In the genomic region with DNA sequence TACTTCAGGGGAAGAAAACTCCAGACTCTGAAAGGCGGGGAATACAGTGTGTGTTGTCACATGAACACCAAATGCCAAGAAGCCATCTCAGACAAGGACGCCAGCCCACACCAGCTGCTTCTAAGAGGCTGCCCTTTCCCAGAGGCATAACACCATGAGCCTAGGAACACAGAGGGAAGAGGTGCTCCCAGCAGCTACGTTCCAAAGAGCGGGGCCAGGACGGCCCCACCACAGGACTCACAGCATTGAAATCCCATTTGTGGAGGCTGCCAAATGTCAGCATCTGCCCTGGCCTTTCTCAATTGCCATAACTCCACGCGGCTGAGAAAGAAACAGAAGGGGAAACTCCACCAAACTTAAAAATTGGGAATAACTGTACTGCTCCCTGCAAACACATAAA, we compare ENCODE assay signal across 14 cellular contexts. TPM values are rescaled to one million over a fixed set of nuclear protein-coding genes. Genes with fewer than 3 reads are reported as not detected.
DNase-seq lines count a peak whose midpoint lies in the region; ATAC-seq and TF ChIP-seq lines count a peak whose summit lies in the region.
"Had no signal": no experiment of that assay in that cellular context is flagged by ENCODE, and none has a peak within 500 bp of the region (broad histone marks: within the 10 kb centered on the region; RNA-seq: fewer than 3 reads in every experiment).

No MANE protein-coding gene starts in this region.

- no peak for TF ChIP-seq POLR2A in esophagus squamous epithelium (IDR thresholded peaks at IDR 0.05)

- H3K27me3 ChIP-seq in SK-N-SH (ENCODE audit: insufficient read depth) (no peaks in the 10 kb centered on the region), heart right ventricle (no peaks in the 10 kb centered on the region), left lung (no peaks in the 10 kb centered on the region), esophagus squamous epithelium (no peaks in the 10 kb centered on the region)
- H3K27me3 ChIP-seq: adrenal gland had no signal

- POLR2A ChIA-PET in SK-N-SH (lab: Yijun Ruan, JAX) = no interaction called here

- H3K4me1 ChIP-seq in SK-N-SH (ENCODE audit: control insufficient read depth in 1 of 2, insufficient read depth in 2 of 2, low read depth in 1 of 2, low read length in 1 of 2) (peaks cover 16 to 24% of the 10 kb centered on the region in 2 experiments; a peak in 3 of 4 replicates), heart right ventricle (peaks cover 0 to 20% (median 10%) of the 10 kb centered on the region in 9 donors), left lung (peaks cover 0 to 13% of the 10 kb centered on the region in 2 donors), esophagus squamous epithelium (peaks cover 0 to 8% (median 6%) of the 10 kb centered on the region in 3 donors)

- intact Hi-C loops in heart right ventricle (cut with DNase I) (loop anchor here in 1 of 10 donors (5.0 kb wide), 1 partner anchor 39 kb away; no protein-coding TSS in a partner anchor), posterior vena cava (cut with DNase I) (no loop called here), left lung (cut with DNase I) (no loop called here), esophagus squamous epithelium (cut with DNase I) (no loop called here)

- H3K27ac ChIP-seq in SK-N-SH (ENCODE audit: low read depth in 2 of 2, low read length in 1 of 2) = peak overlapping the region in 1 of 2 experiments; percentile 63; a peak in 1 of 4 replicates
- no peak overlapping the region for H3K27ac ChIP-seq in heart right ventricle
- H3K27ac ChIP-seq in left lung = no peak overlapping the region
- no peak overlapping the region for H3K27ac ChIP-seq in caudate nucleus (ENCODE audit: low read depth, low read length)
- peak overlapping the region in 2 of 4 donors; percentile 29 to 34 for H3K27ac ChIP-seq in esophagus squamous epithelium
- H3K27ac ChIP-seq: BLaER1 treated with 17β-estradiol and CSF1 and Interleukin-3, amounts not matched to agents 10 nM and 100 nM; HL-60; WERI-Rb-1 had no signal

- no peak overlapping the region for H3K4me3 ChIP-seq in SK-N-SH (ENCODE audit: low read depth in 2 of 2, low read length in 1 of 2)
- no peak overlapping the region for H3K4me3 ChIP-seq in heart right ventricle
- no peak overlapping the region for H3K4me3 ChIP-seq in left lung
- H3K4me3 ChIP-seq in esophagus squamous epithelium = no peak overlapping the region
- H3K4me3 ChIP-seq: adrenal gland; BLaER1 treated with 17β-estradiol and CSF1 and Interleukin-3, amounts not matched to agents 10 nM and 100 nM had no signal

- no peaks in the 10 kb centered on the region for H3K79me2 ChIP-seq in SK-N-SH (ENCODE audit: insufficient read depth)

- H3K4me2 ChIP-seq in SK-N-SH = peak overlapping the region; percentile 63

- peak overlapping the region; percentile 39; the same call in 1 of the 2 replicates for H2AFZ ChIP-seq in SK-N-SH (ENCODE audit: low read depth)

- H3K36me3 ChIP-seq in SK-N-SH (replicated peaks in 1 of 2; ENCODE audit: control insufficient read depth in 1 of 2, insufficient read depth in 2 of 2, low read length in 1 of 2) (no peaks in the 10 kb centered on the region), heart right ventricle (no peaks in the 10 kb centered on the region), left lung (no peaks in the 10 kb centered on the region), esophagus squamous epithelium (no peaks in the 10 kb centered on the region)
- H3K36me3 ChIP-seq: adrenal gland; BLaER1 treated with 17β-estradiol and CSF1 and Interleukin-3, amounts not matched to agents 10 nM and 100 nM; WERI-Rb-1 had no signal

- H3K9me3 ChIP-seq in SK-N-SH = no peaks in the 10 kb centered on the region
- H3K9me3 ChIP-seq in heart right ventricle = no peaks in the 10 kb centered on the region
- H3K9me3 ChIP-seq in left lung = no peaks in the 10 kb centered on the region
- H3K9me3 ChIP-seq in esophagus squamous epithelium = no peaks in the 10 kb centered on the region
- H3K9me3 ChIP-seq: adrenal gland; BLaER1 treated with 17β-estradiol and CSF1 and Interleukin-3, amounts not matched to agents 10 nM and 100 nM had no signal

- no peaks in the 10 kb centered on the region for H4K20me1 ChIP-seq in SK-N-SH (ENCODE audit: insufficient read depth)
- H4K20me1 ChIP-seq: BLaER1 treated with 17β-estradiol and CSF1 and Interleukin-3, amounts not matched to agents 10 nM and 100 nM had no signal

- no peaks in the 10 kb centered on the region for H3K9me2 ChIP-seq in SK-N-SH

- DNase-seq in AG08396 (ENCODE audit: low spot score) (peak; percentile 53), SK-N-SH (no peak), heart right ventricle (no peak), posterior vena cava (ENCODE audit: low spot score) (peak; percentile 83), left lung (no peak), caudate nucleus (lab: John Stamatoyannopoulos, UW) (no peak), esophagus squamous epithelium (lab: John Stamatoyannopoulos, UW) (no peak)
- no peak for DNase-seq in activated T-cell treated with anti-CD3 and anti-CD28 coated beads, Interleukin-2, amount 50 U/mL, for 1 hour
- DNase-seq: NCI-H2081; stimulated activated CD4-positive, alpha-beta T cell treated with anti-CD3 and anti-CD28 coated beads, Interleukin-15, amount 100 ng/mL, for 24 hours; WERI-Rb-1 had no signal

- CTCF ChIA-PET in SK-N-SH (lab: Yijun Ruan, JAX) = interaction anchor here (0.6 kb wide), 1 partner anchor 847 kb away, joined by 3 read pairs; no protein-coding TSS in a partner anchor

- WGBS in SK-N-SH (ENCODE audit: low lambda C conversion rate) = 89% methylated on average over 7 of the region's 7 CpGs
- 67 to 73% methylated on average over 7 of the region's 7 CpGs for WGBS in heart right ventricle, 2 donors
- 71 to 84% methylated on average over 5 to 7 of the region's 7 CpGs for WGBS in esophagus squamous epithelium, 2 donors

- no peak for TF ChIP-seq CTCF in SK-N-SH (IDR thresholded peaks at IDR 0.05)
- no peak for TF ChIP-seq CTCF in heart right ventricle (IDR thresholded peaks at IDR 0.05)
- no peak for TF ChIP-seq CTCF in left lung (IDR thresholded peaks at IDR 0.05)
- TF ChIP-seq CTCF in esophagus squamous epithelium (IDR thresholded peaks at IDR 0.05) = no peak

- no peak for TF ChIP-seq RAD21 in SK-N-SH (IDR thresholded peaks at IDR 0.05; ENCODE audit: low read length)

- no peaks in the 10 kb centered on the region for H3F3A ChIP-seq in SK-N-SH (replicated peaks; ENCODE audit: insufficient read depth)

- ATAC-seq in heart right ventricle = peak in 5 of 8 donors; percentile 10 to 71 (median 54)
- ATAC-seq in left lung = no peak

- H3K9ac ChIP-seq in SK-N-SH = no peak overlapping the region
- H3K9ac ChIP-seq: BLaER1 treated with 17β-estradiol and CSF1 and Interleukin-3, amounts not matched to agents 10 nM and 100 nM had no signal

- TF ChIP-seq EP300 in SK-N-SH (IDR thresholded peaks at IDR 0.05; ENCODE audit: borderline replicate concordance in 1 of 2, low read depth in 1 of 2, low read length in 1 of 2) = no peak

TF ChIP-seq in SK-N-SH, 30 proteins besides CTCF, POLR2A, EP300 and RAD21:
- TF ChIP-seq JUND (IDR thresholded peaks at IDR 0.05) (no peak), YY1 (IDR thresholded peaks at IDR 0.05; ENCODE audit: low read depth) (no peak), POLR2AphosphoS5 (IDR thresholded peaks at IDR 0.05; ENCODE audit: low read depth, low read length) (no peak), TEAD4 (IDR thresholded peaks at IDR 0.05; ENCODE audit: borderline replicate concordance, insufficient read depth) (no peak)
- TF ChIP-seq, protein P1, sequence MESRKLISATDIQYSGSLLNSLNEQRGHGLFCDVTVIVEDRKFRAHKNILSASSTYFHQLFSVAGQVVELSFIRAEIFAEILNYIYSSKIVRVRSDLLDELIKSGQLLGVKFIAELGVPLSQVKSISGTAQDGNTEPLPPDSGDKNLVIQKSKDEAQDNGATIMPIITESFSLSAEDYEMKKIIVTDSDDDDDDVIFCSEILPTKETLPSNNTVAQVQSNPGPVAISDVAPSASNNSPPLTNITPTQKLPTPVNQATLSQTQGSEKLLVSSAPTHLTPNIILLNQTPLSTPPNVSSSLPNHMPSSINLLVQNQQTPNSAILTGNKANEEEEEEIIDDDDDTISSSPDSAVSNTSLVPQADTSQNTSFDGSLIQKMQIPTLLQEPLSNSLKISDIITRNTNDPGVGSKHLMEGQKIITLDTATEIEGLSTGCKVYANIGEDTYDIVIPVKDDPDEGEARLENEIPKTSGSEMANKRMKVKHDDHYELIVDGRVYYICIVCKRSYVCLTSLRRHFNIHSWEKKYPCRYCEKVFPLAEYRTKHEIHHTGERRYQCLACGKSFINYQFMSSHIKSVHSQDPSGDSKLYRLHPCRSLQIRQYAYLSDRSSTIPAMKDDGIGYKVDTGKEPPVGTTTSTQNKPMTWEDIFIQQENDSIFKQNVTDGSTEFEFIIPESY (IDR thresholded peaks at IDR 0.05; ENCODE audit: borderline replicate concordance, low read depth) = no peak

RNA-seq across cellular contexts. Expression of a gene that starts 20.1 kb away (rescaled TPM):
- polyA plus RNA-seq in SK-N-SH (2012; rRNA removed) = 385 and 459 TPM in 2 replicates
- polyA plus RNA-seq in SK-N-SH (2012; cell fraction: cytosol; rRNA removed) = 248 and 348 TPM in 2 replicates
- polyA plus RNA-seq in SK-N-SH (2012; cell fraction: nucleus; rRNA removed) = 418 and 472 TPM in 2 replicates
- total RNA-seq in heart right ventricle = 10 to 100 TPM; 20.8 to 49.7 (median 27.2) TPM
- 100 to 1,000 TPM in 1 of 2 donors, 10 to 100 TPM in 1; 70.3 to 113 TPM for polyA plus RNA-seq in heart right ventricle
- total RNA-seq in posterior vena cava = 100 to 1,000 TPM in 1 of 2 donors, 10 to 100 TPM in 1; 82.2 to 135 TPM
- total RNA-seq in left lung = 10 to 100 TPM; 67.5 to 87.0 TPM
- 10 to 100 TPM; 16.1 to 82.0 (median 34.2) TPM for total RNA-seq in esophagus squamous epithelium

Comparison
In these comparisons a context has a peak if more than half of its experiments do, and no peak if none do; other contexts are left out.
1. DNase-seq: peak in AG08396 (single experiment) and posterior vena cava (single experiment); none in SK-N-SH (single experiment), heart right ventricle (0 of 2), left lung (0 of 2), activated T-cell treated with anti-CD3 and anti-CD28 coated beads, Interleukin-2, amount 50 U/mL, for 1 hour (single experiment), caudate nucleus (0 of 61) and esophagus squamous epithelium (single experiment).